In genomic region chr3:152205097-152205593, GRCh38 we compare ENCODE assay signal across 8 cellular contexts.
DNase-seq lines count a peak whose midpoint lies in the region; ATAC-seq lines count a peak whose summit lies in the region.

No MANE protein-coding gene starts in this region.

- H3K27me3 Mint-ChIP-seq in T-helper 1 cell treated with Interleukin-12 subunit alpha and Interleukin-12 subunit beta and Interleukin-4 antibody, amounts not matched to agents 30 μg/mL and 1 μg/mL, for 36 hours (ENCODE audit: low read depth) = no peaks in the 10 kb centered on the region
- no peaks in the 10 kb centered on the region for H3K27me3 Mint-ChIP-seq in activated naive CD8-positive, alpha-beta T cell treated with anti-CD3 and anti-CD28 coated beads, Interleukin-2, amount 50 U/mL, for 24 hours

- peaks cover 11% of the 10 kb centered on the region for H3K36me3 Mint-ChIP-seq in T-helper 1 cell treated with Interleukin-12 subunit alpha and Interleukin-12 subunit beta and Interleukin-4 antibody, amounts not matched to agents 30 μg/mL and 1 μg/mL, for 36 hours (ENCODE audit: low read depth)
- H3K36me3 Mint-ChIP-seq in activated naive CD8-positive, alpha-beta T cell treated with anti-CD3 and anti-CD28 coated beads, Interleukin-2, amount 50 U/mL, for 24 hours (ENCODE audit: low read depth) = no peaks in the 10 kb centered on the region
- H3K36me3 Mint-ChIP-seq in stimulated activated effector memory CD8-positive, alpha-beta T cell treated with anti-CD3 and anti-CD28 coated beads, Interleukin-12 subunit alpha, Interleukin-12 subunit beta, amount 100 ng/mL, for 72 hours = no peaks in the 10 kb centered on the region

- peaks cover 67% of the 10 kb centered on the region for H3K4me1 Mint-ChIP-seq in T-helper 1 cell treated with Interleukin-12 subunit alpha and Interleukin-12 subunit beta and Interleukin-4 antibody, amounts not matched to agents 30 μg/mL and 1 μg/mL, for 36 hours (ENCODE audit: low read depth)
- peaks cover 70% of the 10 kb centered on the region for H3K4me1 Mint-ChIP-seq in activated naive CD8-positive, alpha-beta T cell treated with anti-CD3 and anti-CD28 coated beads, Interleukin-2, amount 50 U/mL, for 24 hours
- peaks cover 53% of the 10 kb centered on the region for H3K4me1 Mint-ChIP-seq in stimulated activated effector memory CD8-positive, alpha-beta T cell treated with anti-CD3 and anti-CD28 coated beads, Interleukin-12 subunit alpha, Interleukin-12 subunit beta, amount 100 ng/mL, for 72 hours

- peak overlapping the region; percentile 88 for H3K27ac Mint-ChIP-seq in T-helper 1 cell treated with Interleukin-12 subunit alpha and Interleukin-12 subunit beta and Interleukin-4 antibody, amounts not matched to agents 30 μg/mL and 1 μg/mL, for 36 hours
- H3K27ac Mint-ChIP-seq in activated naive CD8-positive, alpha-beta T cell treated with anti-CD3 and anti-CD28 coated beads, Interleukin-2, amount 50 U/mL, for 24 hours = peak overlapping the region; percentile 82
- peak overlapping the region; percentile 88 for H3K27ac Mint-ChIP-seq in stimulated activated effector memory CD8-positive, alpha-beta T cell treated with anti-CD3 and anti-CD28 coated beads, Interleukin-12 subunit alpha, Interleukin-12 subunit beta, amount 100 ng/mL, for 72 hours

- DNase-seq in T-helper 1 cell (no peak), head of caudate nucleus (no peak), hepatic stellate cell (ENCODE audit: low spot score) (no peak)
- no peak for DNase-seq in activated naive CD8-positive, alpha-beta T cell treated with anti-CD3 and anti-CD28 coated beads, Interleukin-2, amount 50 U/mL, for 24 hours
- no peak for DNase-seq in stimulated activated effector memory CD8-positive, alpha-beta T cell treated with anti-CD3 and anti-CD28 coated beads, Interleukin-12 subunit alpha, Interleukin-12 subunit beta, amount 100 ng/mL, for 72 hours (ENCODE audit: low spot score in 2 of 2)
- no peak for DNase-seq in effector CD8-positive, alpha-beta T cell (lab: John Stamatoyannopoulos, UW)

- intact Hi-C loops in head of caudate nucleus (cut with DNase I) = no loop called here

- H3K9me3 Mint-ChIP-seq in T-helper 1 cell treated with Interleukin-12 subunit alpha and Interleukin-12 subunit beta and Interleukin-4 antibody, amounts not matched to agents 30 μg/mL and 1 μg/mL, for 36 hours = no peaks in the 10 kb centered on the region
- H3K9me3 Mint-ChIP-seq in activated naive CD8-positive, alpha-beta T cell treated with anti-CD3 and anti-CD28 coated beads, Interleukin-2, amount 50 U/mL, for 24 hours = no peaks in the 10 kb centered on the region
- no peaks in the 10 kb centered on the region for H3K9me3 Mint-ChIP-seq in stimulated activated effector memory CD8-positive, alpha-beta T cell treated with anti-CD3 and anti-CD28 coated beads, Interleukin-12 subunit alpha, Interleukin-12 subunit beta, amount 100 ng/mL, for 72 hours

- H3K4me3 Mint-ChIP-seq in T-helper 1 cell treated with Interleukin-12 subunit alpha and Interleukin-12 subunit beta and Interleukin-4 antibody, amounts not matched to agents 30 μg/mL and 1 μg/mL, for 36 hours = peak overlapping the region; percentile 89
- peak overlapping the region; percentile 77 for H3K4me3 Mint-ChIP-seq in activated naive CD8-positive, alpha-beta T cell treated with anti-CD3 and anti-CD28 coated beads, Interleukin-2, amount 50 U/mL, for 24 hours
- peak overlapping the region; percentile 57 for H3K4me3 Mint-ChIP-seq in stimulated activated effector memory CD8-positive, alpha-beta T cell treated with anti-CD3 and anti-CD28 coated beads, Interleukin-12 subunit alpha, Interleukin-12 subunit beta, amount 100 ng/mL, for 72 hours

- ATAC-seq in HG03460 (IDR thresholded peaks at IDR 0.05; ENCODE audit: unreplicated experiment) = peak; percentile 34
- ATAC-seq in activated naive CD8-positive, alpha-beta T cell treated with anti-CD3 and anti-CD28 coated beads, Interleukin-2, amount 50 U/mL, for 24 hours = no peak
- ATAC-seq in stimulated activated effector memory CD8-positive, alpha-beta T cell treated with anti-CD3 and anti-CD28 coated beads, Interleukin-12 subunit alpha, Interleukin-12 subunit beta, amount 100 ng/mL, for 72 hours = no peak
